Comparison of ENCODE assay signal across 8 cellular contexts in genomic region chr16:30922420-30922959, GRCh38. TPM values are rescaled to one million over a fixed set of nuclear protein-coding genes. Genes with fewer than 3 reads are reported as not detected.
A peak's percentile ranks its signal among the peaks of the same experiment; 100 is the strongest.
DNase-seq lines count a peak whose midpoint lies in the region; ATAC-seq and TF ChIP-seq lines count a peak whose summit lies in the region.

No MANE protein-coding gene starts in this region.

- ATAC-seq in GM19372 (IDR thresholded peaks at IDR 0.05; ENCODE audit: low read depth, unreplicated experiment): peak; percentile 64
- ATAC-seq in HG03521 (IDR thresholded peaks at IDR 0.05; ENCODE audit: unreplicated experiment): peak; percentile 71
- peak; percentile 78 for ATAC-seq in left lobe of liver

- H3K4me1 ChIP-seq in BE2C: peaks cover under 1% of the 10 kb centered on the region; the same call in 1 of the 2 replicates

- DNase-seq in BE2C: peak; percentile 99
- peak; percentile 100 for DNase-seq in NCI-H69 (lab: John Stamatoyannopoulos, UW)
- DNase-seq in activated CD4-positive, alpha-beta T cell treated with anti-CD3 and anti-CD28 coated beads, Interleukin-2, amount 50 U/mL, for 24 hours (ENCODE audit: low read depth in 1 of 2, low spot score in 1 of 2): peak; percentile 96 to 99
- DNase-seq in dedifferentiated amniotic fluid mesenchymal stem cell (ENCODE audit: extremely low spot score): peak; percentile 99
- DNase-seq in left lobe of liver (ENCODE audit: low spot score): peak; percentile 100
- DNase-seq in stimulated activated CD4-positive, alpha-beta T cell treated with anti-CD3 and anti-CD28 coated beads, Interleukin-2, amount 100 ng/mL, for 24 hours: peak; percentile 99

- no peaks in the 10 kb centered on the region for H3K9me3 ChIP-seq in BE2C

- TF ChIP-seq CTCF in BE2C (IDR thresholded peaks at IDR 0.05; ENCODE audit: low read depth, low read length): no peak

- no peaks in the 10 kb centered on the region for H3K27me3 ChIP-seq in BE2C

- peak overlapping the region; percentile 99 for H3K4me3 ChIP-seq in BE2C (ENCODE audit: low read depth, low read length)

- H3K36me3 ChIP-seq in BE2C: no peaks in the 10 kb centered on the region

RNA-seq across cellular contexts. Expression of gene FBXL19, which starts 0.9 kb away (rescaled TPM):
- 33.4 TPM for polyA plus RNA-seq in BE2C (2012; ENCODE audit: insufficient read depth, insufficient read length, low read depth)
- 3.6 TPM for total RNA-seq in left lobe of liver

RNA-seq across cellular contexts. Expression of gene CTF1, which starts 26.1 kb away (rescaled TPM):
- 0.36 TPM for polyA plus RNA-seq in BE2C (2012; ENCODE audit: insufficient read depth, insufficient read length, low read depth)
- total RNA-seq in left lobe of liver: 0.58 TPM

RNA-seq across cellular contexts. Expression of gene ORAI3, which starts 26.4 kb away (rescaled TPM):
- 3.1 TPM for polyA plus RNA-seq in BE2C (2012; ENCODE audit: insufficient read depth, insufficient read length, low read depth)
- total RNA-seq in left lobe of liver: 51.3 TPM

RNA-seq across cellular contexts. Expression of gene BCL7C, which starts 28.6 kb away (rescaled TPM):
- 26.3 TPM for polyA plus RNA-seq in BE2C (2012; ENCODE audit: insufficient read depth, insufficient read length, low read depth)
- 6.2 TPM for total RNA-seq in left lobe of liver

RNA-seq across cellular contexts. Expression of gene SETD1A, which starts 35.1 kb away (rescaled TPM):
- polyA plus RNA-seq in BE2C (2012; ENCODE audit: insufficient read depth, insufficient read length, low read depth): 99.1 TPM
- total RNA-seq in left lobe of liver: 8.2 TPM

Comparison
In these comparisons a context has a peak if more than half of its experiments do, and no peak if none do; other contexts are left out.
1. Peak in every context shown above with its lines: DNase-seq, ATAC-seq and H3K4me3 ChIP-seq.